8 cellular contexts compared by ENCODE assay signal in the genomic region with DNA sequence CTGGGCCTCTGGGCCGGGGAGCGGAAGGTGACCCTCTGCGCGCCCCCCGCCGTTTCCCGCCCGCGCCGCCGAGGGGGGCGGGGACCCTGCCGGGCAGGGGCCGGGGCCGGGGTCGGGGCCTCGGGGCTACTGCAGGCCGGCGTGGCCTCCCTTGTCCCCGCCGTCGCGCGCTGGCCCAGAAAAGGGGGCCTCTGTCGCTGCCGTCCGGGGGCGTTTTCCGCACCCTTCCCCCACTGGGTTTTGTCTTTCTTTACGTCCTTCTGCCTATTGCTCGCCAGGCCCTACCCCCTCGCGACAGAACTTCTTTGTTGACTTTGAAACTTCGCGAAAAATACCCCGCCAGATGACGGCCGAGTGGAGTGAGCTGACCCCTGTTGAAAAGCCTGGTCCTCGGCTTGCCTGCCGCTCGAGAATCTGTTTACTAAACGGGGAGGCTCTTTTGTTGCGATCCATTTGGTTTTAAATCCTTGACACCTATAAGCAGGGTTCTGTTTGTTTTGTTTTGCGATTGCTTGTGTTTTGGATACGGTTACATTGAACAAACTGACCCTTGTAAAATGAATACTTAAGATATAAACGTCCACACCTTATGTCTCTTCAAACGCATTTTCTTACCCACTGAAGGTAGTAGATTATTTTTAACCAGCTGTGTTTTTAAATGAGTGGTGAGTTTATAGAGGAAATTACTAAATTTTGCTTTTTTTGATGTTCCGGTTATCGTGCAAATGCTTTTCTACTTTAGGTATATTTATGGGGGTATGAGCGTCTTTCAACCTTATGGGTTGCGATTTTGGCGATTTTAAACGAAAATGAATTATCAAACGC. TPM values are rescaled to one million over a fixed set of nuclear protein-coding genes. Genes with fewer than 3 reads are reported as not detected.
DNase-seq lines count a peak whose midpoint lies in the region; ATAC-seq and TF ChIP-seq lines count a peak whose summit lies in the region.

No MANE protein-coding gene starts in this region.

- H3K4me3 ChIP-seq in skeletal muscle cell (ENCODE audit: low read depth, low read length) = peak overlapping the region; percentile 88

- TF ChIP-seq CTCF in CD14-positive monocyte (IDR thresholded peaks at IDR 0.05) = no peak

- H3K9me3 Mint-ChIP-seq in CD14-positive monocyte = no peaks in the 10 kb centered on the region
- H3K9me3 Mint-ChIP-seq in activated naive CD8-positive, alpha-beta T cell treated with anti-CD3 and anti-CD28 coated beads, Interleukin-2, amount 50 U/mL, for 24 hours = no peaks in the 10 kb centered on the region

- peaks cover 0 to 3% (median 0%) of the 10 kb centered on the region in 3 donors for H3K27me3 Mint-ChIP-seq in CD14-positive monocyte (ENCODE audit: low read depth in 3 of 3)
- no peaks in the 10 kb centered on the region for H3K27me3 Mint-ChIP-seq in activated naive CD8-positive, alpha-beta T cell treated with anti-CD3 and anti-CD28 coated beads, Interleukin-2, amount 50 U/mL, for 24 hours

- peaks cover 35% of the 10 kb centered on the region for H3K4me1 Mint-ChIP-seq in CD14-positive monocyte
- peaks cover 53% of the 10 kb centered on the region for H3K4me1 Mint-ChIP-seq in activated naive CD8-positive, alpha-beta T cell treated with anti-CD3 and anti-CD28 coated beads, Interleukin-2, amount 50 U/mL, for 24 hours

- DNase-seq in CD14-positive monocyte (ENCODE audit: low spot score) (no peak), SHP77 treated with DMSO at 0.1 percent for 48 hours (lab: John Stamatoyannopoulos, UW) (peak; percentile 18), hepatic stellate cell (ENCODE audit: low spot score) (peak; percentile 28), skeletal muscle cell (ENCODE audit: low read depth) (no peak), GM19238 (ENCODE audit: insufficient read length, low spot score) (no peak)
- peak; percentile 59 for DNase-seq in activated naive CD8-positive, alpha-beta T cell treated with anti-CD3 and anti-CD28 coated beads, Interleukin-2, amount 50 U/mL, for 24 hours

- H3K27ac Mint-ChIP-seq in CD14-positive monocyte = peak overlapping the region; percentile 93 to 100 (median 98)
- H3K27ac Mint-ChIP-seq in activated naive CD8-positive, alpha-beta T cell treated with anti-CD3 and anti-CD28 coated beads, Interleukin-2, amount 50 U/mL, for 24 hours = peak overlapping the region; percentile 97

- H3K36me3 Mint-ChIP-seq in CD14-positive monocyte = peaks cover 2% of the 10 kb centered on the region in 2 donors
- H3K36me3 Mint-ChIP-seq in activated naive CD8-positive, alpha-beta T cell treated with anti-CD3 and anti-CD28 coated beads, Interleukin-2, amount 50 U/mL, for 24 hours (ENCODE audit: low read depth) = peaks cover 10% of the 10 kb centered on the region

- H3K4me3 Mint-ChIP-seq in CD14-positive monocyte = peak overlapping the region; percentile 100
- H3K4me3 Mint-ChIP-seq in activated naive CD8-positive, alpha-beta T cell treated with anti-CD3 and anti-CD28 coated beads, Interleukin-2, amount 50 U/mL, for 24 hours = peak overlapping the region; percentile 98

- intact Hi-C loops in CD14-positive monocyte (cut with micrococcal nuclease) = loop anchor here in 1 of 2 donors (5.0 to 10.0 kb wide), 3 partner anchors 88 to 281 kb away; partner anchors contain the start of genes ATPSCKMT and ROPN1L

- ATAC-seq in GM19438 (IDR thresholded peaks at IDR 0.05; ENCODE audit: low read depth, unreplicated experiment) (peak; percentile 27), HG03558 (IDR thresholded peaks at IDR 0.05; ENCODE audit: extremely low read depth, unreplicated experiment) (peak; percentile 1)
- no peak for ATAC-seq in activated naive CD8-positive, alpha-beta T cell treated with anti-CD3 and anti-CD28 coated beads, Interleukin-2, amount 50 U/mL, for 24 hours

RNA-seq across cellular contexts. Expression of gene MARCHF6, which starts 0.8 kb away (rescaled TPM):
- polyA plus RNA-seq in CD14-positive monocyte = 10 to 100 TPM; 24.0 to 31.0 TPM

RNA-seq across cellular contexts. Expression of gene CMBL, which starts 46.6 kb away (rescaled TPM):
- 1 to 10 TPM in 1 of 2 donors, not detected in 1; 5.4 TPM for polyA plus RNA-seq in CD14-positive monocyte

Comparison
In these comparisons a context has a peak if more than half of its experiments do, and no peak if none do; other contexts are left out.
1. DNase-seq: peak in SHP77 treated with DMSO at 0.1 percent for 48 hours (single experiment), activated naive CD8-positive, alpha-beta T cell treated with anti-CD3 and anti-CD28 coated beads, Interleukin-2, amount 50 U/mL, for 24 hours (single experiment) and hepatic stellate cell (single experiment); none in CD14-positive monocyte (single experiment), skeletal muscle cell (single experiment) and GM19238 (single experiment).